ENCODE assay signal across 25 cellular contexts in genomic region chr6:115362234-115362633, GRCh38.
"Had no signal": no experiment of that assay in that cellular context is flagged by ENCODE, and none has a peak within 500 bp of the region (broad histone marks: within the 10 kb centered on the region; RNA-seq: fewer than 3 reads in every experiment).

No MANE protein-coding gene starts in this region.

- H3K9ac ChIP-seq: parathyroid adenoma had no signal

- H3K36me3 ChIP-seq: adrenal gland, ascending aorta, brain microvascular endothelial cell, right lobe of liver, stomach, suprapubic skin, tibial nerve had no signal

- H3K4me3 ChIP-seq: adrenal gland, ascending aorta, lung, right lobe of liver, skin epidermis, stomach, suprapubic skin, tibial nerve had no signal

- H3K9me3 ChIP-seq: adrenal gland, ascending aorta, right lobe of liver, suprapubic skin, tibial nerve had no signal

- ATAC-seq: activated T-cell treated with anti-CD3 and anti-CD28 coated beads, Interleukin-2, amount 50 U/mL, for 4 hours; left lobe of liver; right lobe of liver; stimulated activated memory B cell treated with anti-CD40 and anti-IgM and Interleukin-4, amounts not matched to agents 10 μg/mL and 1 μg/mL and 100 μg/mL, for 72 hours had no signal

- FAIRE-seq: endometrium, urothelium cell line had no signal

- H3K4me1 ChIP-seq: adrenal gland, ascending aorta, parathyroid adenoma, right lobe of liver, suprapubic skin, tibial nerve had no signal

- H3K27ac ChIP-seq: adrenal gland, ascending aorta, brain microvascular endothelial cell, parathyroid adenoma, right lobe of liver, skin epidermis, stomach, suprapubic skin, tibial nerve had no signal

- H3K27me3 ChIP-seq: adrenal gland, ascending aorta, brain microvascular endothelial cell, right lobe of liver, stomach, suprapubic skin, tibial nerve had no signal

- DNase-seq: activated CD4-positive, alpha-beta T cell treated with anti-CD3 and anti-CD28 coated beads for 4 hours; activated CD4-positive, alpha-beta T cell treated with anti-CD3 and anti-CD28 coated beads, Interleukin-2, amount 50 U/mL, for 48 hours; activated CD4-positive, CD25-positive, alpha-beta regulatory T cell; activated CD8-positive, alpha-beta memory T cell treated with anti-CD3 and anti-CD28 coated beads, Interleukin-2, amount 50 U/mL, for 48 hours; activated naive CD4-positive, alpha-beta T cell; activated T-cell treated with anti-CD3 and anti-CD28 coated beads, Interleukin-2, amount 50 U/mL, for 4 hours; adrenal gland; brain microvascular endothelial cell; caudate nucleus; effector CD4-positive, alpha-beta T cell; naive B cell; nucleus accumbens; right lobe of liver; stimulated activated CD4-positive, alpha-beta T cell treated with anti-CD3 and anti-CD28 coated beads, Interleukin-1b, Interleukin-23, amount 100 ng/mL, for 48 hours; stomach had no signal

- H3K79me2 ChIP-seq: parathyroid adenoma had no signal

- H2AFZ ChIP-seq: parathyroid adenoma had no signal
